ENCODE assay signal across 8 cellular contexts in genomic region chr12:51393676-51394545, GRCh38. TPM values are rescaled to one million over a fixed set of nuclear protein-coding genes. Genes with fewer than 3 reads are reported as not detected.
DNase-seq lines count a peak whose midpoint lies in the region; ATAC-seq and TF ChIP-seq lines count a peak whose summit lies in the region.

No MANE protein-coding gene starts in this region.

- no peak overlapping the region for H3K4me3 ChIP-seq in fibroblast of the aortic adventitia (ENCODE audit: low read depth, low read length)

- no peak for ATAC-seq in HG02610 (IDR thresholded peaks at IDR 0.05; ENCODE audit: unreplicated experiment)

- DNase-seq in activated gamma-delta T cell treated with Interleukin-2 at 50 U/mL for 16 hours (peak; percentile 55), activated gamma-delta T cell (lab: John Stamatoyannopoulos, UW) (no peak), fibroblast of the aortic adventitia (ENCODE audit: low read depth) (peak; percentile 64), putamen (ENCODE audit: low spot score) (no peak), NAMALWA (ENCODE audit: low spot score) (no peak)
- peak; percentile 65 for DNase-seq in activated CD8-positive, alpha-beta memory T cell treated with anti-CD3 and anti-CD28 coated beads, Interleukin-2, amount 50 U/mL, for 4 hours
- DNase-seq in stimulated activated CD8-positive, alpha-beta memory T cell treated with anti-CD3 and anti-CD28 coated beads, Interleukin-4, amount 100 ng/mL, for 4 hours (ENCODE audit: low read depth in 2 of 2, low spot score in 1 of 2) = peak; percentile 17 to 39

- no peak for TF ChIP-seq CTCF in fibroblast of the aortic adventitia (IDR thresholded peaks at IDR 0.05; ENCODE audit: insufficient read depth, low read length)

RNA-seq across cellular contexts. Expression of gene GALNT6, which starts 2.7 kb away (rescaled TPM):
- 0.74 and 22.1 TPM in 2 replicates for total RNA-seq in fibroblast of the aortic adventitia (ENCODE audit: low replicate concordance)

RNA-seq across cellular contexts. Expression of gene SLC4A8, which starts 30.7 kb away (rescaled TPM):
- total RNA-seq in fibroblast of the aortic adventitia (ENCODE audit: low replicate concordance) = 4.7 and 8.4 TPM in 2 replicates

RNA-seq across cellular contexts. Expression of gene CELA1, which starts 47.4 kb away (rescaled TPM):
- 0.25 TPM in 1 of 2 replicates, not detected in the other for total RNA-seq in fibroblast of the aortic adventitia (ENCODE audit: low replicate concordance)

Comparison
In these comparisons a context has a peak if more than half of its experiments do, and no peak if none do; other contexts are left out.
1. DNase-seq: peak in activated gamma-delta T cell treated with Interleukin-2 at 50 U/mL for 16 hours (single experiment), activated CD8-positive, alpha-beta memory T cell treated with anti-CD3 and anti-CD28 coated beads, Interleukin-2, amount 50 U/mL, for 4 hours (single experiment), fibroblast of the aortic adventitia (single experiment) and stimulated activated CD8-positive, alpha-beta memory T cell treated with anti-CD3 and anti-CD28 coated beads, Interleukin-4, amount 100 ng/mL, for 4 hours (2 of 2); none in activated gamma-delta T cell (single experiment), putamen (single experiment) and NAMALWA (single experiment).